In genomic region chr2:161273038-161273760, GRCh38 we compare ENCODE assay signal across 8 cellular contexts. TPM values are rescaled to one million over a fixed set of nuclear protein-coding genes. Genes with fewer than 3 reads are reported as not detected.
DNase-seq lines count a peak whose midpoint lies in the region; ATAC-seq and TF ChIP-seq lines count a peak whose summit lies in the region.

No MANE protein-coding gene starts in this region.

- H3K4me2 ChIP-seq in trophoblast cell (ENCODE audit: low read length): no peak overlapping the region

- no peak overlapping the region for H2BK12ac ChIP-seq in trophoblast cell (ENCODE audit: low read length)

- TF ChIP-seq CTCF in AG09319 (IDR thresholded peaks at IDR 0.05; ENCODE audit: low read depth, low read length) (peak; percentile 58), GM10266 (IDR thresholded peaks at IDR 0.05; ENCODE audit: control insufficient read depth, insufficient read depth, low read depth, missing control alignments) (peak; percentile 65), HFFc6 (IDR thresholded peaks at IDR 0.05) (peak; percentile 93), NB4 (IDR thresholded peaks at IDR 0.05; ENCODE audit: low read depth, low read length) (peak; percentile 42)

- peaks cover 5% of the 10 kb centered on the region; the same call in 1 of the 2 replicates for H3K27me3 Mint-ChIP-seq in HFFc6 (ENCODE audit: insufficient read depth)

- H3K4me3 ChIP-seq in NB4 (ENCODE audit: low read depth, low read length) (no peak overlapping the region), trophoblast cell (ENCODE audit: low read depth, low read length) (no peak overlapping the region)

- no peak overlapping the region for H2BK5ac ChIP-seq in trophoblast cell (ENCODE audit: low read depth, low read length, poor library complexity)

- no peaks in the 10 kb centered on the region for H3K9me3 ChIP-seq in trophoblast cell (ENCODE audit: insufficient read depth, low read depth, low read length)

- H3K9me3 Mint-ChIP-seq in HFFc6: no peaks in the 10 kb centered on the region

- H3K36me3 Mint-ChIP-seq in HFFc6 (ENCODE audit: low read depth): no peaks in the 10 kb centered on the region

- H3K27ac Mint-ChIP-seq in HFFc6: no peak overlapping the region

- no peak overlapping the region for H2AK5ac ChIP-seq in trophoblast cell (ENCODE audit: low read length)

- H2BK120ac ChIP-seq in trophoblast cell (ENCODE audit: insufficient read depth, low read length, poor library complexity): no peak overlapping the region

- no peak overlapping the region for H4K12ac ChIP-seq in trophoblast cell (ENCODE audit: low read depth, low read length)

- no peak overlapping the region for H4K8ac ChIP-seq in trophoblast cell (ENCODE audit: low read depth, low read length)

- no peak for ATAC-seq in HG02588 (IDR thresholded peaks at IDR 0.05; ENCODE audit: unreplicated experiment)

- H3K4me3 Mint-ChIP-seq in HFFc6: no peak overlapping the region; the same call in 1 of the 2 replicates

- no peak overlapping the region for H3K23ac ChIP-seq in trophoblast cell (ENCODE audit: low read length)

- WGBS in trophoblast cell (ENCODE audit: extremely low coverage, insufficient coverage, insufficient read length): no CpG with 5 or more reads among the region's 5 CpGs

- H2AFZ ChIP-seq in trophoblast cell (ENCODE audit: insufficient read depth, low read length, poor library complexity): no peak overlapping the region

- no peak overlapping the region for H3K9ac ChIP-seq in trophoblast cell (ENCODE audit: low read length)

- H3K79me1 ChIP-seq in trophoblast cell (ENCODE audit: low read length): no peaks in the 10 kb centered on the region

- H3K14ac ChIP-seq in trophoblast cell (ENCODE audit: low read length): no peak overlapping the region

- H3K4me1 ChIP-seq in trophoblast cell (ENCODE audit: control insufficient read depth in 1 of 2, insufficient read depth in 2 of 2, low read length in 2 of 2): no peaks in the 10 kb centered on the region

- no peak overlapping the region for H3K4ac ChIP-seq in trophoblast cell (ENCODE audit: low read depth, low read length)

- H3K18ac ChIP-seq in trophoblast cell (ENCODE audit: low read length): no peak overlapping the region

- no peak overlapping the region for H4K91ac ChIP-seq in trophoblast cell (ENCODE audit: low read depth, low read length)

- peak; percentile 15 for DNase-seq in AG09319 (ENCODE audit: extremely low read depth, low read depth)
- peak; percentile 28 for DNase-seq in GM10266 (ENCODE audit: extremely low spot score)
- DNase-seq in HFFc6: peak; percentile 45
- peak; percentile 76 for DNase-seq in NB4 (ENCODE audit: low read depth)
- peak; percentile 37 for DNase-seq in SKM-1 (lab: John Stamatoyannopoulos, UW; ENCODE audit: unreplicated experiment)
- DNase-seq in fibroblast of gingiva (ENCODE audit: low read depth): peak; percentile 42
- DNase-seq in trophoblast cell: peak; percentile 28 to 92

- no peak for TF ChIP-seq POLR2A in NB4 (IDR thresholded peaks at IDR 0.05; ENCODE audit: extremely low read depth, insufficient read length)

- no peaks in the 10 kb centered on the region for H3K27me3 ChIP-seq in trophoblast cell (ENCODE audit: insufficient read depth, low read length)

- H3K27ac ChIP-seq in trophoblast cell (ENCODE audit: low read depth, low read length): no peak overlapping the region

- no peaks in the 10 kb centered on the region for H3K79me2 ChIP-seq in trophoblast cell (ENCODE audit: control insufficient read depth, insufficient read depth, low read length, poor library complexity)

- no peaks in the 10 kb centered on the region for H3K36me3 ChIP-seq in trophoblast cell (ENCODE audit: control insufficient read depth in 1 of 2, insufficient read depth in 2 of 2, low read length in 2 of 2)

- no peaks in the 10 kb centered on the region; the same call in 1 of the 2 replicates for H3K4me1 Mint-ChIP-seq in HFFc6 (ENCODE audit: low read depth)

RNA-seq across cellular contexts. Expression of gene PSMD14, which starts 35.0 kb away (rescaled TPM):
- 10 to 100 TPM; 74.7 to 88.8 (median 78.7) TPM for total RNA-seq in HFFc6 (2021; fragmentation: NEBNext Ultra II Directional; extraction: Animal tissue kit (Norgen Biotek cat#: 25700))
- 70.0 and 75.1 TPM in 2 replicates for polyA plus RNA-seq in trophoblast cell (2013)

Comparison
In these comparisons a context has a peak if more than half of its experiments do, and no peak if none do; other contexts are left out.
1. DNase-seq: peak in every context shown above with its lines; median percentile 76 in NB4; 60 in trophoblast cell; 45 in HFFc6; 42 in fibroblast of gingiva; 37 in SKM-1; 28 in GM10266; 15 in AG09319.
2. CTCF ChIP-seq: peak in every context shown above with its lines; median percentile 93 in HFFc6; 65 in GM10266; 58 in AG09319; 42 in NB4.